In the genomic region with DNA sequence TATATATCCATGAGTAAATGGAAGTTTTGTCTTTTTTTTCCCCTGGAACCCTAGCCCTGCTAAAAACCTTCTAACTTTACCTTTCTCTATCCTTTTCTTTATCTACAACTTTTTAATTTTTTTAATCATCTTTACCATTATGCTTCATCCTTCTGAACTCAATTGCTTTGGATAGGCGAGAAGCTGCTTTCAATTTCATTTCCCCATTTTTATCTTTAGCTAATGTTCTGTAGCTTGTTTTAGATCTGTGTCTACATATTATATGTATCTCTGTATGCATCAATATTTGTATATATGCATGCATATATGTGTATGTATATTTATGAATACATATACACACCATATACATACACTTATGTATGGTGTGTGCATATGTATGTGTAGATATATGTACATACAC, we compare ENCODE assay signal across 1 cellular context.
A peak's percentile ranks its signal among the peaks of the same experiment; 100 is the strongest.
TF ChIP-seq lines count a peak whose summit lies in the region.

No MANE protein-coding gene starts in this region.

TF ChIP-seq in GM12878, 131 proteins besides CTCF, POLR2A, EP300 and RAD21 (continued from another document):
- TF ChIP-seq, protein P1, sequence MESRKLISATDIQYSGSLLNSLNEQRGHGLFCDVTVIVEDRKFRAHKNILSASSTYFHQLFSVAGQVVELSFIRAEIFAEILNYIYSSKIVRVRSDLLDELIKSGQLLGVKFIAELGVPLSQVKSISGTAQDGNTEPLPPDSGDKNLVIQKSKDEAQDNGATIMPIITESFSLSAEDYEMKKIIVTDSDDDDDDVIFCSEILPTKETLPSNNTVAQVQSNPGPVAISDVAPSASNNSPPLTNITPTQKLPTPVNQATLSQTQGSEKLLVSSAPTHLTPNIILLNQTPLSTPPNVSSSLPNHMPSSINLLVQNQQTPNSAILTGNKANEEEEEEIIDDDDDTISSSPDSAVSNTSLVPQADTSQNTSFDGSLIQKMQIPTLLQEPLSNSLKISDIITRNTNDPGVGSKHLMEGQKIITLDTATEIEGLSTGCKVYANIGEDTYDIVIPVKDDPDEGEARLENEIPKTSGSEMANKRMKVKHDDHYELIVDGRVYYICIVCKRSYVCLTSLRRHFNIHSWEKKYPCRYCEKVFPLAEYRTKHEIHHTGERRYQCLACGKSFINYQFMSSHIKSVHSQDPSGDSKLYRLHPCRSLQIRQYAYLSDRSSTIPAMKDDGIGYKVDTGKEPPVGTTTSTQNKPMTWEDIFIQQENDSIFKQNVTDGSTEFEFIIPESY (IDR thresholded peaks at IDR 0.05) = no peak
- TF ChIP-seq, protein P2, sequence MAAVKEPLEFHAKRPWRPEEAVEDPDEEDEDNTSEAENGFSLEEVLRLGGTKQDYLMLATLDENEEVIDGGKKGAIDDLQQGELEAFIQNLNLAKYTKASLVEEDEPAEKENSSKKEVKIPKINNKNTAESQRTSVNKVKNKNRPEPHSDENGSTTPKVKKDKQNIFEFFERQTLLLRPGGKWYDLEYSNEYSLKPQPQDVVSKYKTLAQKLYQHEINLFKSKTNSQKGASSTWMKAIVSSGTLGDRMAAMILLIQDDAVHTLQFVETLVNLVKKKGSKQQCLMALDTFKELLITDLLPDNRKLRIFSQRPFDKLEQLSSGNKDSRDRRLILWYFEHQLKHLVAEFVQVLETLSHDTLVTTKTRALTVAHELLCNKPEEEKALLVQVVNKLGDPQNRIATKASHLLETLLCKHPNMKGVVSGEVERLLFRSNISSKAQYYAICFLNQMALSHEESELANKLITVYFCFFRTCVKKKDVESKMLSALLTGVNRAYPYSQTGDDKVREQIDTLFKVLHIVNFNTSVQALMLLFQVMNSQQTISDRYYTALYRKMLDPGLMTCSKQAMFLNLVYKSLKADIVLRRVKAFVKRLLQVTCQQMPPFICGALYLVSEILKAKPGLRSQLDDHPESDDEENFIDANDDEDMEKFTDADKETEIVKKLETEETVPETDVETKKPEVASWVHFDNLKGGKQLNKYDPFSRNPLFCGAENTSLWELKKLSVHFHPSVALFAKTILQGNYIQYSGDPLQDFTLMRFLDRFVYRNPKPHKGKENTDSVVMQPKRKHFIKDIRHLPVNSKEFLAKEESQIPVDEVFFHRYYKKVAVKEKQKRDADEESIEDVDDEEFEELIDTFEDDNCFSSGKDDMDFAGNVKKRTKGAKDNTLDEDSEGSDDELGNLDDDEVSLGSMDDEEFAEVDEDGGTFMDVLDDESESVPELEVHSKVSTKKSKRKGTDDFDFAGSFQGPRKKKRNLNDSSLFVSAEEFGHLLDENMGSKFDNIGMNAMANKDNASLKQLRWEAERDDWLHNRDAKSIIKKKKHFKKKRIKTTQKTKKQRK (IDR thresholded peaks at IDR 0.05; ENCODE audit: low read depth, low read length) = no peak
- TF ChIP-seq ZBED1 (IDR thresholded peaks at IDR 0.05; ENCODE audit: borderline replicate concordance) (no peak), EED (IDR thresholded peaks at IDR 0.05; ENCODE audit: low read depth) (no peak), REST (IDR thresholded peaks at IDR 0.05; ENCODE audit: low read depth, low read length) (no peak), IKZF2 (IDR thresholded peaks at IDR 0.05) (peak; percentile 12 to 19; a peak in 1 of 4 replicates), SP1 (IDR thresholded peaks at IDR 0.05; ENCODE audit: low read depth, low read length) (no peak), STAT3 (IDR thresholded peaks at IDR 0.05; ENCODE audit: low read depth, low read length) (no peak), TCF3 (IDR thresholded peaks at IDR 0.05; ENCODE audit: borderline replicate concordance, insufficient read depth, low read depth, low read length) (no peak), HDAC2 (IDR thresholded peaks at IDR 0.05) (no peak)
- TF ChIP-seq, protein P3, sequence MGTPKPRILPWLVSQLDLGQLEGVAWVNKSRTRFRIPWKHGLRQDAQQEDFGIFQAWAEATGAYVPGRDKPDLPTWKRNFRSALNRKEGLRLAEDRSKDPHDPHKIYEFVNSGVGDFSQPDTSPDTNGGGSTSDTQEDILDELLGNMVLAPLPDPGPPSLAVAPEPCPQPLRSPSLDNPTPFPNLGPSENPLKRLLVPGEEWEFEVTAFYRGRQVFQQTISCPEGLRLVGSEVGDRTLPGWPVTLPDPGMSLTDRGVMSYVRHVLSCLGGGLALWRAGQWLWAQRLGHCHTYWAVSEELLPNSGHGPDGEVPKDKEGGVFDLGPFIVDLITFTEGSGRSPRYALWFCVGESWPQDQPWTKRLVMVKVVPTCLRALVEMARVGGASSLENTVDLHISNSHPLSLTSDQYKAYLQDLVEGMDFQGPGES (IDR thresholded peaks at IDR 0.05) = no peak
